ENCODE assay signal across 15 cellular contexts in genomic region chr1:164599272-164599671, GRCh38. TPM values are rescaled to one million over a fixed set of nuclear protein-coding genes. Genes with fewer than 3 reads are reported as not detected.
DNase-seq lines count a peak whose midpoint lies in the region; TF ChIP-seq lines count a peak whose summit lies in the region.
"Had no signal": no experiment of that assay in that cellular context is flagged by ENCODE, and none has a peak within 500 bp of the region (broad histone marks: within the 10 kb centered on the region; RNA-seq: fewer than 3 reads in every experiment).

No MANE protein-coding gene starts in this region.

- no peak for TF ChIP-seq POLR2A in uterus (IDR thresholded peaks at IDR 0.05)

- no peak overlapping the region for H4K91ac ChIP-seq in trophoblast cell (ENCODE audit: low read depth, low read length)

- no peak overlapping the region for H3K9ac ChIP-seq in trophoblast cell (ENCODE audit: low read length)
- H3K9ac ChIP-seq: BLaER1 treated with 17β-estradiol and CSF1 and Interleukin-3, amounts not matched to agents 10 nM and 100 nM had no signal

- TF ChIP-seq CTCF in coronary artery (IDR thresholded peaks at IDR 0.05): no peak
- TF ChIP-seq CTCF in uterus (IDR thresholded peaks at IDR 0.05): no peak

- H3K18ac ChIP-seq in trophoblast cell (ENCODE audit: low read length): no peak overlapping the region

- no peak overlapping the region for H3K23ac ChIP-seq in trophoblast cell (ENCODE audit: low read length)

- H3K27me3 ChIP-seq in trophoblast cell (ENCODE audit: insufficient read depth, low read length) (no peaks in the 10 kb centered on the region), uterus (no peaks in the 10 kb centered on the region)

- H2BK120ac ChIP-seq in trophoblast cell (ENCODE audit: insufficient read depth, low read length, poor library complexity): no peak overlapping the region

- H3K36me3 ChIP-seq in trophoblast cell (ENCODE audit: control insufficient read depth in 1 of 2, insufficient read depth in 2 of 2, low read length in 2 of 2) (peaks cover 4 to 8% of the 10 kb centered on the region in 2 experiments), uterus (no peaks in the 10 kb centered on the region)
- H3K36me3 ChIP-seq: BLaER1 treated with 17β-estradiol and CSF1 and Interleukin-3, amounts not matched to agents 10 nM and 100 nM had no signal

- H3K14ac ChIP-seq in trophoblast cell (ENCODE audit: low read length): no peak overlapping the region

- peaks cover 5% of the 10 kb centered on the region for H3K79me2 ChIP-seq in trophoblast cell (ENCODE audit: control insufficient read depth, insufficient read depth, low read length, poor library complexity)

- no peak overlapping the region for H4K8ac ChIP-seq in trophoblast cell (ENCODE audit: low read depth, low read length)

- no CpG with 5 or more reads among the region's 5 CpGs for WGBS in trophoblast cell (ENCODE audit: extremely low coverage, insufficient coverage, insufficient read length)

- no peak overlapping the region for H4K12ac ChIP-seq in trophoblast cell (ENCODE audit: low read depth, low read length)

- no peak overlapping the region for H2BK12ac ChIP-seq in trophoblast cell (ENCODE audit: low read length)

- DNase-seq in NCI-H69 (lab: John Stamatoyannopoulos, UW) (peak; percentile 52), coronary artery (ENCODE audit: low spot score) (no peak), trophoblast cell (no peak), uterus (no peak), NCI-H446 treated with DMSO at 0.1 percent for 48 hours (lab: John Stamatoyannopoulos, UW) (no peak), GDM1 (lab: John Stamatoyannopoulos, UW) (no peak), dermis blood vessel endothelial cell (no peak)
- DNase-seq: EL, HCEC 1CT, Karpas-422, NCI-H187 treated with DMSO at 0.1 percent for 48 hours, NCI-H2171 treated with DMSO at 0.1 percent for 48 hours, NCI-H510A, SIG-M5 had no signal

- H3K4me2 ChIP-seq in trophoblast cell (ENCODE audit: low read length): no peak overlapping the region
- H3K4me2 ChIP-seq: BLaER1 treated with 17β-estradiol and CSF1 and Interleukin-3, amounts not matched to agents 10 nM and 100 nM had no signal

- intact Hi-C loops in uterus (cut with DNase I; ENCODE audit: low total_unique reads): no loop called here

- no peak overlapping the region for H2AFZ ChIP-seq in trophoblast cell (ENCODE audit: insufficient read depth, low read length, poor library complexity)

- H3K79me1 ChIP-seq in trophoblast cell (ENCODE audit: low read length): peaks cover 16% of the 10 kb centered on the region

- H3K9me3 ChIP-seq in trophoblast cell (ENCODE audit: insufficient read depth, low read depth, low read length): no peaks in the 10 kb centered on the region
- no peaks in the 10 kb centered on the region for H3K9me3 ChIP-seq in uterus
- H3K9me3 ChIP-seq: BLaER1 treated with 17β-estradiol and CSF1 and Interleukin-3, amounts not matched to agents 10 nM and 100 nM had no signal

- H3K4ac ChIP-seq in trophoblast cell (ENCODE audit: low read depth, low read length): no peak overlapping the region

- H2BK5ac ChIP-seq in trophoblast cell (ENCODE audit: low read depth, low read length, poor library complexity): no peak overlapping the region

- H3K4me1 ChIP-seq in trophoblast cell (ENCODE audit: control insufficient read depth in 1 of 2, insufficient read depth in 2 of 2, low read length in 2 of 2): peaks cover 17 to 20% of the 10 kb centered on the region in 2 experiments
- peaks cover 12% of the 10 kb centered on the region in 2 donors for H3K4me1 ChIP-seq in uterus
- H3K4me1 ChIP-seq: BLaER1 treated with 17β-estradiol and CSF1 and Interleukin-3, amounts not matched to agents 10 nM and 100 nM had no signal

- H2AK5ac ChIP-seq in trophoblast cell (ENCODE audit: low read length): peak overlapping the region; percentile 90

- H3K4me3 ChIP-seq in coronary artery: no peak overlapping the region
- no peak overlapping the region for H3K4me3 ChIP-seq in trophoblast cell (ENCODE audit: low read depth, low read length)
- H3K4me3 ChIP-seq in uterus: no peak overlapping the region
- H3K4me3 ChIP-seq: BLaER1 treated with 17β-estradiol and CSF1 and Interleukin-3, amounts not matched to agents 10 nM and 100 nM had no signal

- H3K27ac ChIP-seq in coronary artery: peak overlapping the region; percentile 38 to 52
- no peak overlapping the region for H3K27ac ChIP-seq in trophoblast cell (ENCODE audit: low read depth, low read length)
- H3K27ac ChIP-seq in uterus: peak overlapping the region; percentile 46 to 82
- H3K27ac ChIP-seq: BLaER1 treated with 17β-estradiol and CSF1 and Interleukin-3, amounts not matched to agents 10 nM and 100 nM had no signal

RNA-seq across cellular contexts. Expression of gene PBX1, which starts 40.3 kb away (rescaled TPM):
- 67.5 and 74.6 TPM in 2 replicates for polyA plus RNA-seq in trophoblast cell (2013)
- 100 to 1,000 TPM; 122 to 831 (median 207) TPM for total RNA-seq in uterus
- total RNA-seq in dermis blood vessel endothelial cell: 8.9 and 12.4 TPM in 2 replicates
